19 cellular contexts compared by ENCODE assay signal in the genomic region with DNA sequence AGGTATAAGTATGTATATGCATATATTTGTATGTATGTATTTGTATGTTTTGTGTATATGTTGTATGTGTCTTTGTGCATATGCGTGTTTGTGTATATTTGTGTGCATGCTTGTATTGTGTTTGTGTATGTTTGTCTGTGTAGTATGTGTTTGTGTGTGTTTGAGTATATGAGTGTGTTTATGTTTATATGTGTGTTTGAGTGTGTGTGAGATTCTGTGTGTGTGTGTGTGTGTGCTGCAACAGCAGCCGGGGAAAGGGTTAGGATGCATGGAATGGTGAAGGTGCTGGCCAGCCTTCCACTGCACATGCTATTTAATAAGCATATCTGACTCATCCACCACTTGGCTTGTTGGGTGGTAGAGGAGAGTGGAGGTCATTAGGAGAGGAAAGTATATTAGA. TPM values are rescaled to one million over a fixed set of nuclear protein-coding genes. Genes with fewer than 3 reads are reported as not detected.
DNase-seq lines count a peak whose midpoint lies in the region; ATAC-seq, FAIRE-seq and TF ChIP-seq lines count a peak whose summit lies in the region.
"Had no signal": no experiment of that assay in that cellular context is flagged by ENCODE, and none has a peak within 500 bp of the region (broad histone marks: within the 10 kb centered on the region; RNA-seq: fewer than 3 reads in every experiment).

No MANE protein-coding gene starts in this region.

- H3K4me1 Mint-ChIP-seq in MCF 10A (ENCODE audit: insufficient read depth, unreplicated experiment): peaks cover 35% of the 10 kb centered on the region

- H3K27me3 ChIP-seq in breast epithelium: no peaks in the 10 kb centered on the region
- no peaks in the 10 kb centered on the region for H3K27me3 ChIP-seq in PC-3 (ENCODE audit: low read length)
- H3K27me3 ChIP-seq in small intestine (ENCODE audit: control insufficient read depth in 2 of 2, insufficient read depth in 2 of 2, low read length in 2 of 2): no peaks in the 10 kb centered on the region

- WGBS in small intestine, 3 donors: 58 to 68% (median 65%) methylated on average over 2 of the region's 2 CpGs

- POLR2A ChIA-PET in MCF 10A (lab: Yijun Ruan, JAX): interaction anchor here (0.6 to 3.6 kb wide), 8 partner anchors 32 to 533 kb away, joined by 3 to 17 read pairs (median 5); a partner anchor contains a TSS
- POLR2A ChIA-PET in PC-3 (lab: Charles Lee; ENCODE audit: unreplicated experiment): no interaction called here

- H3K9me3 ChIP-seq in breast epithelium: no peaks in the 10 kb centered on the region
- H3K9me3 ChIP-seq in PC-3 (ENCODE audit: low read length): no peaks in the 10 kb centered on the region
- H3K9me3 ChIP-seq in small intestine (ENCODE audit: control insufficient read depth, low read depth): no peaks in the 10 kb centered on the region

- TF ChIP-seq POLR2A in breast epithelium (IDR thresholded peaks at IDR 0.05): no peak

- no peak overlapping the region for H3K4me2 ChIP-seq in PC-3 (ENCODE audit: low read length)

- DNase-seq in MCF 10A (ENCODE audit: unreplicated experiment): peak; percentile 81
- DNase-seq in breast epithelium (ENCODE audit: low spot score in 2 of 2): no peak
- peak; percentile 42 for DNase-seq in PC-3
- DNase-seq in fibroblast of gingiva (ENCODE audit: low read depth): peak; percentile 31
- peak; percentile 48 for DNase-seq in small intestine
- no peak for DNase-seq in NCI-H1105 treated with DMSO at 0.1 percent for 48 hours (lab: John Stamatoyannopoulos, UW)
- no peak for DNase-seq in pons (ENCODE audit: low spot score)
- no peak for DNase-seq in GM10266 (ENCODE audit: extremely low spot score)
- DNase-seq: activated CD8-positive, alpha-beta T cell treated with anti-CD3 and anti-CD28 coated beads, Interleukin-2, amount 10 ng/mL, durations not matched to agents 7 days and 5 days; H9; MM.1S; naive thymus-derived CD8-positive, alpha-beta T cell; NCI-H2029 treated with DMSO at 0.1 percent for 48 hours; NCI-H774; SW 1271 had no signal

- no peaks in the 10 kb centered on the region for H3K36me3 Mint-ChIP-seq in MCF 10A (ENCODE audit: insufficient read depth, unreplicated experiment)
- H3K36me3 Mint-ChIP-seq: naive thymus-derived CD8-positive, alpha-beta T cell had no signal

- H3K27ac Mint-ChIP-seq in MCF 10A (ENCODE audit: low read depth, unreplicated experiment): no peak overlapping the region
- H3K27ac Mint-ChIP-seq: activated CD8-positive, alpha-beta T cell treated with anti-CD3 and anti-CD28 coated beads, Interleukin-2, amount 10 ng/mL, durations not matched to agents 7 days and 5 days had no signal

- BruUV-seq in MCF 10A (replicated peaks; lab: Mats Ljungman, UMichigan) (no TSS peak), PC-3 (replicated peaks; lab: Mats Ljungman, UMichigan) (no TSS peak)

- H3K27ac ChIP-seq in breast epithelium (peak overlapping the region in 1 of 2 donors; percentile 96), PC-3 (ENCODE audit: low read length) (no peak overlapping the region), small intestine (ENCODE audit: low read depth in 1 of 2, low read length in 1 of 2) (no peak overlapping the region)

- H3K4me3 ChIP-seq in breast epithelium (no peak overlapping the region), PC-3 (ENCODE audit: low read length) (no peak overlapping the region), small intestine (ENCODE audit: low read depth in 1 of 2, low read length in 2 of 2) (no peak overlapping the region)
- H3K4me3 ChIP-seq: lung had no signal

- H3K9ac ChIP-seq in PC-3 (ENCODE audit: low read length): no peak overlapping the region

- CTCF ChIA-PET in MCF 10A (lab: Yijun Ruan, JAX): interaction anchor here (1.1 to 8.8 kb wide), 7 partner anchors 33 to 570 kb away, joined by 3 to 203 read pairs (median 94); a partner anchor contains a TSS
- CTCF ChIA-PET in PC-3 (lab: Charles Lee): interaction anchor here (0.9 kb wide), 1 partner anchor 31 kb away, joined by 3 read pairs; no protein-coding TSS in a partner anchor

- intact Hi-C loops in MCF 10A (cut with micrococcal nuclease) (loop anchor here (2.0 to 10.0 kb wide), 2 partner anchors 200 to 390 kb away; no protein-coding TSS in a partner anchor), breast epithelium (cut with DNase I; ENCODE audit: low total_unique reads) (no loop called here), PC-3 (cut with micrococcal nuclease) (no loop called here)

- FAIRE-seq in small intestine (lab: Jason Lieb, UNC): no peak
- FAIRE-seq: endometrium, GM18507, RCC 7860 had no signal

- no peaks in the 10 kb centered on the region for H3K27me3 Mint-ChIP-seq in MCF 10A (ENCODE audit: insufficient read depth, unreplicated experiment)

- H3K9me3 Mint-ChIP-seq in MCF 10A (ENCODE audit: unreplicated experiment): no peaks in the 10 kb centered on the region
- H3K9me3 Mint-ChIP-seq: H9; naive thymus-derived CD8-positive, alpha-beta T cell had no signal

- peaks cover 5% of the 10 kb centered on the region; the same call in 1 of the 2 replicates for H3K9me2 ChIP-seq in PC-3 (replicated peaks; ENCODE audit: low read length)

- no peaks in the 10 kb centered on the region for H3K79me2 ChIP-seq in PC-3 (ENCODE audit: low read length)

- H3K4me3 Mint-ChIP-seq in MCF 10A (ENCODE audit: unreplicated experiment): no peak overlapping the region
- H3K4me3 Mint-ChIP-seq: activated CD8-positive, alpha-beta T cell treated with anti-CD3 and anti-CD28 coated beads, Interleukin-2, amount 10 ng/mL, durations not matched to agents 7 days and 5 days; H9; naive thymus-derived CD8-positive, alpha-beta T cell had no signal

- no peaks in the 10 kb centered on the region for H3K36me3 ChIP-seq in breast epithelium
- H3K36me3 ChIP-seq in PC-3 (ENCODE audit: low read depth, low read length): no peaks in the 10 kb centered on the region
- H3K36me3 ChIP-seq in small intestine (ENCODE audit: control insufficient read depth in 2 of 2, insufficient read depth in 2 of 2, low read length in 2 of 2): no peaks in the 10 kb centered on the region

- peaks cover 0 to 16% of the 10 kb centered on the region in 2 donors for H3K4me1 ChIP-seq in breast epithelium
- peaks cover 49% of the 10 kb centered on the region for H3K4me1 ChIP-seq in PC-3 (ENCODE audit: insufficient read depth, low read length)
- peaks cover 2 to 6% of the 10 kb centered on the region in 2 donors for H3K4me1 ChIP-seq in small intestine (ENCODE audit: control insufficient read depth in 2 of 2, insufficient read depth in 1 of 2, low read depth in 1 of 2, low read length in 1 of 2)

- no peak for ATAC-seq in PC-3
- ATAC-seq: activated CD8-positive, alpha-beta T cell treated with anti-CD3 and anti-CD28 coated beads, Interleukin-2, amount 10 ng/mL, durations not matched to agents 7 days and 5 days; naive thymus-derived CD8-positive, alpha-beta T cell had no signal

- TF ChIP-seq CTCF in MCF 10A (IDR thresholded peaks at IDR 0.05; ENCODE audit: unreplicated experiment) (no peak), breast epithelium (IDR thresholded peaks at IDR 0.05) (no peak), PC-3 (conservative IDR thresholded peaks at IDR 0.05; ENCODE audit: low read depth, low read length) (no peak), GM10266 (IDR thresholded peaks at IDR 0.05; ENCODE audit: control insufficient read depth, insufficient read depth, low read depth, missing control alignments) (no peak)

- no peaks in the 10 kb centered on the region for H3F3A ChIP-seq in PC-3 (ENCODE audit: low read length, unreplicated experiment)

- H2AFZ ChIP-seq in PC-3 (ENCODE audit: low read length): no peak overlapping the region

- no peaks in the 10 kb centered on the region for H4K20me1 ChIP-seq in PC-3 (ENCODE audit: low read length)

RNA-seq across cellular contexts. Expression of a gene that starts 46.6 kb away (rescaled TPM):
- 87.4 and 88.6 TPM in 2 replicates for total RNA-seq in MCF 10A (2022)
- 10 to 100 TPM; 27.5 to 47.8 (median 42.1) TPM for total RNA-seq in breast epithelium
- total RNA-seq in PC-3 (2014; rRNA removed): 33.9 and 67.0 TPM in 2 replicates
- 10 to 100 TPM; 30.0 to 37.6 (median 31.9) TPM for polyA plus RNA-seq in small intestine

Comparison
In these comparisons a context has a peak if more than half of its experiments do, and no peak if none do; other contexts are left out.
1. DNase-seq: peak in MCF 10A (single experiment), PC-3 (single experiment), fibroblast of gingiva (single experiment) and small intestine (single experiment); none in breast epithelium (0 of 2), NCI-H1105 treated with DMSO at 0.1 percent for 48 hours (single experiment), pons (single experiment) and GM10266 (single experiment).